9 cellular contexts compared by ENCODE assay signal in the genomic region with DNA sequence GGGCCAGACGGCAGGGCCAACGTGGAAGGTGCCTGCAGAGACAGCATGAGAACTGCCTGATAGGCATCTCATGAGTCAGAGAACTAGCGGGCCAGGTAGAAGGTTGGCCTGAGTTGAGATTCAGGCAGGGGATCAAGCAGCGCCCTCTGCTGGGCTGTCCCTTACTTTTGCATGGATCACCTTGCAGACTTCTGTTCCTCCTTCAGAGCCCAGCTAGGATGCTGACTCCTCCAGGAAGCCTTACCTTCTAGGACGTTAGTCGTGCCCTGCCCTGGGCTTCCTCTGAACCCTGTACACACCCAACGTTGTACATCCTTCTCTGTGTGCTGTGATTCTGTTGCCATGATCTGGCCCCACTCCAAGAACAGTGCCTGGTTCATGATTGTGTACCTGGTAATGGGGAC.
DNase-seq lines count a peak whose midpoint lies in the region; ATAC-seq, FAIRE-seq and TF ChIP-seq lines count a peak whose summit lies in the region.
"Had no signal": no experiment of that assay in that cellular context is flagged by ENCODE, and none has a peak within 500 bp of the region (broad histone marks: within the 10 kb centered on the region; RNA-seq: fewer than 3 reads in every experiment).

No MANE protein-coding gene starts in this region.

- 51% methylated on average over 7 of the region's 7 CpGs; no CpG with 5 or more reads in 1 of the 2 donors for WGBS in transverse colon (ENCODE audit: low coverage in 1 of 2), 2 donors

- H3K9me3 ChIP-seq in transverse colon (no peaks in the 10 kb centered on the region), uterus (no peaks in the 10 kb centered on the region)
- H3K9me3 ChIP-seq: breast epithelium had no signal

- TF ChIP-seq CTCF in GM10266 (IDR thresholded peaks at IDR 0.05; ENCODE audit: control insufficient read depth, insufficient read depth, low read depth, missing control alignments) (peak; percentile 46), foreskin keratinocyte (conservative IDR thresholded peaks at IDR 0.05) (peak; percentile 93), transverse colon (IDR thresholded peaks at IDR 0.05) (peak in 4 of 5 experiments; percentile 24 to 34 (median 26)), uterus (IDR thresholded peaks at IDR 0.05) (no peak)

- no peak for FAIRE-seq in RCC 7860 (lab: Jason Lieb, UNC)

- no peaks in the 10 kb centered on the region for H3K36me3 ChIP-seq in transverse colon
- H3K36me3 ChIP-seq in uterus = no peaks in the 10 kb centered on the region
- H3K36me3 ChIP-seq: breast epithelium had no signal

- no peak overlapping the region for H3K27ac ChIP-seq in foreskin keratinocyte
- H3K27ac ChIP-seq in transverse colon = no peak overlapping the region
- no peak overlapping the region for H3K27ac ChIP-seq in uterus
- H3K27ac ChIP-seq: breast epithelium had no signal

- peak; percentile 34 for DNase-seq in 8988T
- no peak for DNase-seq in GM10266 (ENCODE audit: extremely low spot score)
- DNase-seq in RCC 7860 (ENCODE audit: low spot score) = peak; percentile 82
- DNase-seq in foreskin keratinocyte = peak; percentile 64 to 82
- DNase-seq in transverse colon = peak; percentile 43
- DNase-seq in uterus = no peak
- no peak for DNase-seq in effector CD8-positive, alpha-beta T cell (lab: John Stamatoyannopoulos, UW)

- H3K4me3 ChIP-seq in transverse colon (no peak overlapping the region), uterus (no peak overlapping the region)
- H3K4me3 ChIP-seq: breast epithelium had no signal

- ATAC-seq in foreskin keratinocyte (peak; percentile 93), GM18909 (IDR thresholded peaks at IDR 0.05; ENCODE audit: poor library complexity, unreplicated experiment) (no peak)

- TF ChIP-seq EP300 in transverse colon (IDR thresholded peaks at IDR 0.05; ENCODE audit: low read depth) = no peak

- peaks cover 30% of the 10 kb centered on the region for H3K27me3 ChIP-seq in foreskin keratinocyte
- no peaks in the 10 kb centered on the region for H3K27me3 ChIP-seq in transverse colon
- H3K27me3 ChIP-seq in uterus = no peaks in the 10 kb centered on the region
- H3K27me3 ChIP-seq: breast epithelium had no signal

- TF ChIP-seq POLR2A in transverse colon (IDR thresholded peaks at IDR 0.05) (no peak), uterus (IDR thresholded peaks at IDR 0.05) (no peak)

- intact Hi-C loops in transverse colon (cut with DNase I; ENCODE audit: low total_unique reads) (no loop called here), uterus (cut with DNase I; ENCODE audit: low total_unique reads) (no loop called here)

- H3K4me1 ChIP-seq in foreskin keratinocyte (no peaks in the 10 kb centered on the region), transverse colon (no peaks in the 10 kb centered on the region), uterus (no peaks in the 10 kb centered on the region)
- H3K4me1 ChIP-seq: breast epithelium had no signal

- in situ Hi-C loops in transverse colon (cut with MboI; ENCODE audit: low pct_ligation_motif_present in 1 of 4, low pct_unique_long_range_greater_than_20kb in 1 of 4, low sequenced_read_pairs in 3 of 4) = no loop called here

Comparison
In these comparisons a context has a peak if more than half of its experiments do, and no peak if none do; other contexts are left out.
1. DNase-seq: peak in 8988T (single experiment), RCC 7860 (single experiment), foreskin keratinocyte (2 of 2) and transverse colon (single experiment); none in GM10266 (single experiment), uterus (0 of 2) and effector CD8-positive, alpha-beta T cell (single experiment).
2. CTCF ChIP-seq: peak in GM10266 (single experiment), foreskin keratinocyte (single experiment) and transverse colon (4 of 5); none in uterus (0 of 4).